Comparison of ENCODE assay signal across 21 cellular contexts in the genomic region with DNA sequence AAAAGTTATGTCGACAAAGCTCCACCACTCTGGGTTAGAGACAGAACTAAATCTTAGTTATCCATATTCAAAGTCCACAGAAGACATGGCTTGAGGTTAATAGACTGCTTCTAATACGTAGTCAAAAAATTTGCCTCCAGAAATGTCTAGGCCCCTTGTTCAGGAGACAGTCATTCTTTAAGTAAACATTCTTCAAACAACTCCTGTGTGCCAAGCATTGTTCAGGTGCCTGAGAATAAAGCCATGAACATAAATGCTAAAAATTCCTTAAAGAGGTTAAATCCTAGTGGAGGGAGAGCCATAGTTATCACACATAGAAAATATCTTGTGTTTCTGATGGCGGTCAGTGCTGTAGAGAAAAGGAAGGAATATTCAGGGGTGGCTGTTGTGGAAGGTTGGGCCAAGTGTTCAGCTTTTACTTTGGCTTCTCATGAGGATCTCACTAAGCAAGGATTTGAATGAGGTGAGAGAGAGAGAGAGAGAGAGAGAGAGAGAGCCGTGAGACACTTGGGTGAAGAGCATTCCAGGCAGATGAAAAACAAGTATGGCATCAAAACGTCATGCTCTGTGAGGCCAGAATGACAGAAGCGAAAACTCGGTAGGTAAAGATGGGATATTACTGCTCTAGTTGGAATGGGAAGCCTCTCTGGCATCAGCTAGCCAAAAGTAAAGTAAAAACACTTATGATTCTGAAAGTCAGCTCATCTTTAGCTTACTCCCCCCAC.
"Had no signal": no experiment of that assay in that cellular context is flagged by ENCODE, and none has a peak within 500 bp of the region (broad histone marks: within the 10 kb centered on the region; RNA-seq: fewer than 3 reads in every experiment).

No MANE protein-coding gene starts in this region.

- H3K4me3 ChIP-seq: esophagus squamous epithelium, gastroesophageal sphincter, hepatocyte, left ventricle myocardium inferior, lower lobe of right lung, neural progenitor cell, ovary, smooth muscle cell, thoracic aorta, transverse colon had no signal

- H3K36me3 ChIP-seq: esophagus squamous epithelium, gastroesophageal sphincter, left ventricle myocardium inferior, lower lobe of right lung, neural progenitor cell, ovary, thoracic aorta, transverse colon had no signal

- H3K27me3 ChIP-seq: esophagus squamous epithelium, gastroesophageal sphincter, hepatocyte, neural progenitor cell, ovary, transverse colon had no signal

- H3K27ac ChIP-seq: esophagus squamous epithelium, gastroesophageal sphincter, hepatocyte, left ventricle myocardium inferior, lower lobe of right lung, neural progenitor cell, ovary, thoracic aorta, transverse colon had no signal

- H3K4me1 ChIP-seq: esophagus squamous epithelium, gastroesophageal sphincter, left ventricle myocardium inferior, lower lobe of right lung, neural progenitor cell had no signal

- DNase-seq: effector memory CD8-positive, alpha-beta T cell; esophagus squamous epithelium; foreskin fibroblast; kidney; left cardiac atrium; left ventricle myocardium inferior; lower lobe of right lung; mesenchymal stem cell; midbrain; nucleus accumbens; ovary; right cardiac atrium; stimulated activated CD4-positive, alpha-beta T cell treated with anti-CD3 and anti-CD28 coated beads, Interleukin-4, amount 100 ng/mL, for 1 hour; transverse colon had no signal

- ATAC-seq: effector memory CD8-positive, alpha-beta T cell; gastroesophageal sphincter; left cardiac atrium; natural killer cell treated with Interleukin-12 subunit alpha and Interleukin-12 subunit beta and Interleukin-15 and Interleukin-18, amount 100 ng/mL, for 72 hours; right cardiac atrium; stimulated activated memory B cell treated with anti-CD40 and anti-IgM and Interleukin-4, amounts not matched to agents 10 μg/mL and 1 μg/mL and 100 μg/mL, for 72 hours had no signal

- H3K9me3 ChIP-seq: gastroesophageal sphincter, lower lobe of right lung, ovary, thoracic aorta, transverse colon had no signal
